ENCODE assay signal across 1 cellular context in the genomic region with DNA sequence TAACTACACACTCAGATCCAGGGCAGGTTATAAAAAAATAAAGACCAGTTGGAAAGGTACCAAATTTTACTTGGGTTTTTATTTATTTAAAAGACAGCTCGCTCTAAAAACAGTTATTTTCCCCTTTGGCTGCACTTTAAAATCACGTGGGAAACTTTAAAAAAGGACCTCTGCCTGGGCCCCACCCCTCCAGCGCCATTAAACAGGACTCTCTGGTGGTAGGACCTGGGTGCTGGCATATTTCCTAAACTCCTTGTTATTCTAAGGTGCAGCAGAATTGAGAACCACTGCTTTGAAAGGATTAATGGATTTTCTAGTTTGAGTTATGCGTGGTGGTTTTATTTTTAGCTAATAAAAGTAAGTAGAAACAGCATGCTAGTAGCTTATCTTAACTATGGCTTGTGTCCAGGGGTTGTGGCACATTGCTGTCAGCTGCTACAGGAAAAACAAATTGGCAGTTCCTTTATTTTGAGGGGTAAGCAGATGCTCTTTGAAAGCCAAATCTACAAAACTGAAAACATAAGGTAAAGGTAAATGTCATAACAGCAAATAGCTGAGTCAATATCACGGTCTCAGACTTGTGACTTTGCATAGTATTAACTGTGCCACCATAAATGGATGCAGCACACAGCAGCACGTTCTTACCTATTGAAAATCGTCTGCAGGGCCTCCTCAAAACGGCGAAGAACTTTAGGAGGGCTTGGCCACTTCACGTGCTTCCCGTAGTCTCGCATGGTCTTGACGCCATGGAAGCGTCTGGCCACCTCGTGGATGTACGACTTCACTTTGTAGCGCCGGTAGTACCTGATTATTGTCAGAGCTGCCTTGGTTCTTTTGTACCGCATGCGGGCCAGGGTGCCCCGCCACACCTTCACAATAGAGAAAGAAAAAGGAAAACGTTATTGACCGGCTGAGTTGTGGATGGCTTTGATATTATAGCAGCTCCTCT.
TF ChIP-seq lines count a peak whose summit lies in the region.

No MANE protein-coding gene starts in this region.

TF ChIP-seq in HCT116, 20 proteins besides CTCF, POLR2A, EP300 and RAD21:
- TF ChIP-seq, protein P1, sequence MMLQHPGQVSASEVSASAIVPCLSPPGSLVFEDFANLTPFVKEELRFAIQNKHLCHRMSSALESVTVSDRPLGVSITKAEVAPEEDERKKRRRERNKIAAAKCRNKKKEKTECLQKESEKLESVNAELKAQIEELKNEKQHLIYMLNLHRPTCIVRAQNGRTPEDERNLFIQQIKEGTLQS (IDR thresholded peaks at IDR 0.05) = no peak
- TF ChIP-seq CEBPB (IDR thresholded peaks at IDR 0.05; ENCODE audit: low read depth) (no peak), EZH2phosphoT487 (IDR thresholded peaks at IDR 0.05; ENCODE audit: borderline replicate concordance) (no peak), JUND (IDR thresholded peaks at IDR 0.05) (no peak), EZH2 (IDR thresholded peaks at IDR 0.05) (no peak), ELF1 (IDR thresholded peaks at IDR 0.05; ENCODE audit: borderline replicate concordance, low read depth) (no peak), ZFX (IDR thresholded peaks at IDR 0.05) (no peak)
